ENCODE assay signal across 8 cellular contexts in the genomic region with DNA sequence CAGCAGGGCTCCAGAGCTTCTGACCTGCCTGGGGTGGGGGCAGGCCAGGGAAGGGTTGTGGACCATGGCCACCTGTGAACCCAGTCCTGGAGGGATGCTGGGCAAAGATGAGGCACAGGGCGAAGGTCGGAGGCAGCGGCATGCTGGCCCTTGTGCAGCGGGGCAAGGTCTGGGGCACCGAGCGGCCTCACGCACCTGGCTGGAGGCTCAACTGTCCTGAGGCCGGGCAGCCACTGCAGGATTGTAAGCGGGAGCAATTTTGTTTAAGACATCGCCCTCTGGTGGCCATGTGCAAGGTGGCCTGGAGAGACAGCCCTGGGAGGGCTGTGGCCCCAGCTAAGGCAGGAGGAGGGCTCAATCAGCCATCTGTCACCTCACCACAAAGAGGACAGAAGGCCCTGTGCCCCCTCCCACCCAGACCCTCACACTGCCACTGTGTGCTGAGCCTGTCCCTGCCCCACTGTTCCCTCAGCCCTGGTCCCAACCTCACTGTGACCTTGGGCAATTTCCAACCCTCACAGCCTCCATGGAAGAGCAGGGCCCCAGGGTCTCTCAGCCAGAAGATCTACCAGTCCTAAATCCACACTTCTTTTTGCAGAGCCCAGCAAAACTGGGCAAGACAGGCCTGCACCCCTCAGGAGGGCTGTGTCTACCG. TPM values are rescaled to one million over a fixed set of nuclear protein-coding genes. Genes with fewer than 3 reads are reported as not detected.
DNase-seq lines count a peak whose midpoint lies in the region; ATAC-seq, FAIRE-seq and TF ChIP-seq lines count a peak whose summit lies in the region.

No MANE protein-coding gene starts in this region.

- H3K4me3 ChIP-seq in right atrium auricular region = no peak overlapping the region
- no peak overlapping the region for H3K4me3 ChIP-seq in gastrocnemius medialis

- intact Hi-C loops in gastrocnemius medialis (cut with DNase I; ENCODE audit: low total_unique reads) = loop anchor here (1.0 to 10.0 kb wide), 2 partner anchors 559 to 792 kb away; partner anchors contain the start of gene PLXNA1

- no peaks in the 10 kb centered on the region for H3K27me3 ChIP-seq in right atrium auricular region
- no peaks in the 10 kb centered on the region for H3K27me3 ChIP-seq in gastrocnemius medialis

- H3K27ac Mint-ChIP-seq in T-helper 2 cell treated with Interferon-gamma antibody and Interleukin-4, amounts not matched to agents 5 μg/mL and 100 μg/mL, for 36 hours = no peak overlapping the region

- FAIRE-seq in H54 (lab: Jason Lieb, UNC) = no peak

- TF ChIP-seq POLR2A in H54 (IDR thresholded peaks at IDR 0.05; ENCODE audit: low read depth, low read length) = no peak
- TF ChIP-seq POLR2A in gastrocnemius medialis (IDR thresholded peaks at IDR 0.05) = no peak

- DNase-seq in COR-L47 (lab: John Stamatoyannopoulos, UW) = peak; percentile 90
- DNase-seq in H54 (ENCODE audit: insufficient read length, low spot score) = peak; percentile 82
- peak; percentile 16 for DNase-seq in NCI-H1417 treated with DMSO at 0.1 percent for 48 hours (lab: John Stamatoyannopoulos, UW)
- DNase-seq in T-helper 2 cell treated with Interferon-gamma antibody and Interleukin-4, amounts not matched to agents 5 μg/mL and 100 μg/mL, for 36 hours (ENCODE audit: low spot score) = peak; percentile 46
- DNase-seq in right atrium auricular region (ENCODE audit: low spot score) = peak; percentile 81
- DNase-seq in gastrocnemius medialis = peak; percentile 29 to 60

- H3K27me3 Mint-ChIP-seq in T-helper 2 cell treated with Interferon-gamma antibody and Interleukin-4, amounts not matched to agents 5 μg/mL and 100 μg/mL, for 36 hours (ENCODE audit: low read depth) = peaks cover 17% of the 10 kb centered on the region

- peak overlapping the region; percentile 10 for H3K27ac ChIP-seq in angular gyrus (ENCODE audit: low read depth, low read length)
- H3K27ac ChIP-seq in right atrium auricular region = no peak overlapping the region
- no peak overlapping the region for H3K27ac ChIP-seq in gastrocnemius medialis

- H3K9me3 Mint-ChIP-seq in T-helper 2 cell treated with Interferon-gamma antibody and Interleukin-4, amounts not matched to agents 5 μg/mL and 100 μg/mL, for 36 hours = no peaks in the 10 kb centered on the region

- H3K36me3 Mint-ChIP-seq in T-helper 2 cell treated with Interferon-gamma antibody and Interleukin-4, amounts not matched to agents 5 μg/mL and 100 μg/mL, for 36 hours (ENCODE audit: low read depth) = no peaks in the 10 kb centered on the region

- peak; percentile 71 to 89 for TF ChIP-seq CTCF in right atrium auricular region (IDR thresholded peaks at IDR 0.05)
- peak in 4 of 5 experiments; percentile 62 to 80 (median 74) for TF ChIP-seq CTCF in gastrocnemius medialis (IDR thresholded peaks at IDR 0.05 in 4 of 5, conservative IDR thresholded peaks at IDR 0.05 in 1 of 5)

- ATAC-seq in gastrocnemius medialis (peak; percentile 45 to 55), HG03097 (IDR thresholded peaks at IDR 0.05; ENCODE audit: low FRiP score, unreplicated experiment) (no peak)

- H3K4me1 ChIP-seq in right atrium auricular region = peaks cover 0 to 13% of the 10 kb centered on the region in 2 donors
- H3K4me1 ChIP-seq in gastrocnemius medialis = peaks cover 7 to 9% of the 10 kb centered on the region in 2 donors

- H3K4me1 Mint-ChIP-seq in T-helper 2 cell treated with Interferon-gamma antibody and Interleukin-4, amounts not matched to agents 5 μg/mL and 100 μg/mL, for 36 hours (ENCODE audit: low read depth) = peaks cover 8% of the 10 kb centered on the region

- H3K36me3 ChIP-seq in right atrium auricular region (no peaks in the 10 kb centered on the region), gastrocnemius medialis (no peaks in the 10 kb centered on the region)

- in situ Hi-C loops in gastrocnemius medialis (cut with MboI; ENCODE audit: low sequenced_read_pairs in 4 of 4) = loop anchor here in 2 of 4 donors (10.0 kb wide), 2 partner anchors 859 to 869 kb away; no protein-coding TSS in a partner anchor

- H3K9me3 ChIP-seq in right atrium auricular region (no peaks in the 10 kb centered on the region), gastrocnemius medialis (no peaks in the 10 kb centered on the region)

- H3K4me3 Mint-ChIP-seq in T-helper 2 cell treated with Interferon-gamma antibody and Interleukin-4, amounts not matched to agents 5 μg/mL and 100 μg/mL, for 36 hours = no peak overlapping the region

RNA-seq across cellular contexts. Expression of gene TPRA1, which starts 46.3 kb away (rescaled TPM):
- 10 to 100 TPM; 24.0 to 27.3 TPM for total RNA-seq in right atrium auricular region
- total RNA-seq in gastrocnemius medialis = 10 to 100 TPM; 29.2 to 42.1 (median 31.1) TPM

RNA-seq across cellular contexts. Expression of gene MCM2, which starts 53.9 kb away (rescaled TPM):
- total RNA-seq in right atrium auricular region (1 to 10 TPM; 3.8 to 5.4 TPM), gastrocnemius medialis (10 to 100 TPM in 1 of 4 donors, 1 to 10 TPM in 3; 3.5 to 12.5 (median 6.6) TPM)

Comparison
In these comparisons a context has a peak if more than half of its experiments do, and no peak if none do; other contexts are left out.
1. DNase-seq: peak in every context shown above with its lines; median percentile 90 in COR-L47; 82 in H54; 81 in right atrium auricular region; 46 in T-helper 2 cell treated with Interferon-gamma antibody and Interleukin-4, amounts not matched to agents 5 μg/mL and 100 μg/mL, for 36 hours; 44 in gastrocnemius medialis; 16 in NCI-H1417 treated with DMSO at 0.1 percent for 48 hours.